In the genomic region with DNA sequence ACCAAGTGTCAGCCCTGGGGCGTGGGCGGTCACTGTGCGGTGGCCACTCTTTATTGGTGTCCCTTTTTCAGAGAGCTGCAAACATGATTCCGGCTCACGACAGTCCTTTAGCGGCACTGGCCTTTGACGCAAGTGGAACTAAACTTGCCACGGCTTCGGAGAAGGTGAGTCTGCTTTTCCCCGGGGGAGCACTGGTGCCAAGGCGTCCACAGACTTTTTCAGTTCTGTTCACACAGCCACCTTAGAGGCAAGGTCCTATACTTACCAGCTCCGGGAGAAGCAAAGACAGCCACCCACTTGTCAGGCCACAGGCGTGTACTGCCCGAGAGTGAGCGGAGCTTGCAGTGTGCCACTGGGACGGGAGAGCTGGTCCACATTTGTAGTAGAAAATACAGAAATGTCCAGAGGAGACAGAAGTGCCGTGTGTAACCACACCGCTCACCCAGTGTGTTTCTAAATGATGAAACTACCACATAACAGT, we compare ENCODE assay signal across 14 cellular contexts. TPM values are rescaled to one million over a fixed set of nuclear protein-coding genes. Genes with fewer than 3 reads are reported as not detected.
DNase-seq lines count a peak whose midpoint lies in the region; ATAC-seq and TF ChIP-seq lines count a peak whose summit lies in the region.
"Had no signal": no experiment of that assay in that cellular context is flagged by ENCODE, and none has a peak within 500 bp of the region (broad histone marks: within the 10 kb centered on the region; RNA-seq: fewer than 3 reads in every experiment).

No MANE protein-coding gene starts in this region.

- H3K27ac Mint-ChIP-seq in activated CD4-positive, alpha-beta T cell treated with anti-CD3 and anti-CD28 coated beads, Interleukin-2, amount 10 ng/mL, durations not matched to agents 24 days and 14 days, result no peak overlapping the region
- H3K27ac Mint-ChIP-seq: activated T-cell treated with anti-CD3 and anti-CD28 coated beads, Interleukin-2, amount 50 U/mL, for 72 hours; HFFc6 had no signal

- H3K4me1 ChIP-seq in RWPE2 (ENCODE audit: insufficient read depth, poor library complexity, severe bottlenecking), result no peaks in the 10 kb centered on the region
- H3K4me1 ChIP-seq in vagina, result no peaks in the 10 kb centered on the region
- H3K4me1 ChIP-seq: prostate gland had no signal

- intact Hi-C loops in activated CD4-positive, alpha-beta T cell treated with anti-CD3 and anti-CD28 coated beads, Interleukin-2, amount 10 ng/mL, durations not matched to agents 24 days and 14 days (cut with micrococcal nuclease), result no loop called here
- intact Hi-C loops in vagina (cut with DNase I), result no loop called here

- H3K27me3 Mint-ChIP-seq in activated CD4-positive, alpha-beta T cell treated with anti-CD3 and anti-CD28 coated beads, Interleukin-2, amount 10 ng/mL, durations not matched to agents 24 days and 14 days, result no peaks in the 10 kb centered on the region

- H3K27me3 ChIP-seq in RWPE2 (ENCODE audit: insufficient read depth, poor library complexity, severe bottlenecking) (no peaks in the 10 kb centered on the region), vagina (no peaks in the 10 kb centered on the region)

- H3K4me1 Mint-ChIP-seq in activated CD4-positive, alpha-beta T cell treated with anti-CD3 and anti-CD28 coated beads, Interleukin-2, amount 10 ng/mL, durations not matched to agents 24 days and 14 days, result peaks cover 4% of the 10 kb centered on the region

- H3K9me3 Mint-ChIP-seq in activated CD4-positive, alpha-beta T cell treated with anti-CD3 and anti-CD28 coated beads, Interleukin-2, amount 10 ng/mL, durations not matched to agents 24 days and 14 days, result no peaks in the 10 kb centered on the region
- H3K9me3 Mint-ChIP-seq: activated T-cell treated with anti-CD3 and anti-CD28 coated beads, Interleukin-2, amount 50 U/mL, for 72 hours had no signal

- H3K27ac ChIP-seq in RWPE2 (ENCODE audit: poor library complexity, severe bottlenecking), result no peak overlapping the region
- H3K27ac ChIP-seq in vagina, result no peak overlapping the region
- H3K27ac ChIP-seq: C4-2B, prostate gland had no signal

- H3K4me3 Mint-ChIP-seq in activated CD4-positive, alpha-beta T cell treated with anti-CD3 and anti-CD28 coated beads, Interleukin-2, amount 10 ng/mL, durations not matched to agents 24 days and 14 days, result no peak overlapping the region
- H3K4me3 Mint-ChIP-seq: activated T-cell treated with anti-CD3 and anti-CD28 coated beads, Interleukin-2, amount 50 U/mL, for 72 hours; HFFc6 had no signal

- ATAC-seq in GM18909 (IDR thresholded peaks at IDR 0.05; ENCODE audit: poor library complexity, unreplicated experiment) (peak; percentile 19), HG02884 (IDR thresholded peaks at IDR 0.05; ENCODE audit: unreplicated experiment) (peak; percentile 30), RWPE2 (ENCODE audit: low read depth) (no peak)
- ATAC-seq: activated T-cell treated with anti-CD3 and anti-CD28 coated beads, Interleukin-2, amount 50 U/mL, for 72 hours had no signal

- no peak overlapping the region for H3K4me3 ChIP-seq in RWPE2 (ENCODE audit: severe bottlenecking)
- H3K4me3 ChIP-seq in vagina, result no peak overlapping the region
- H3K4me3 ChIP-seq: prostate gland had no signal

- TF ChIP-seq POLR2A in vagina (IDR thresholded peaks at IDR 0.05), result no peak

- TF ChIP-seq CTCF in RWPE2 (IDR thresholded peaks at IDR 0.05; ENCODE audit: poor library complexity, severe bottlenecking) (no peak), vagina (IDR thresholded peaks at IDR 0.05) (no peak)

- H3K36me3 ChIP-seq in RWPE2 (ENCODE audit: low read depth), result peaks cover 62% of the 10 kb centered on the region
- H3K36me3 ChIP-seq in vagina, result peaks cover 0 to 79% of the 10 kb centered on the region in 2 donors

- H3K9me3 ChIP-seq in RWPE2 (ENCODE audit: severe bottlenecking), result no peaks in the 10 kb centered on the region
- H3K9me3 ChIP-seq in vagina, result no peaks in the 10 kb centered on the region
- H3K9me3 ChIP-seq: prostate gland had no signal

- peak; percentile 42 for DNase-seq in CD1c-positive myeloid dendritic cell (ENCODE audit: extremely low spot score)
- DNase-seq in RWPE2 (ENCODE audit: low spot score), result peak; percentile 21
- no peak for DNase-seq in DMS153 (lab: John Stamatoyannopoulos, UW)
- no peak for DNase-seq in activated CD4-positive, alpha-beta T cell treated with anti-CD3 and anti-CD28 coated beads, Interleukin-2, amount 10 ng/mL, durations not matched to agents 24 days and 14 days
- DNase-seq in vagina (ENCODE audit: extremely low spot score in 2 of 2), result no peak
- no peak for DNase-seq in T-helper 2 cell
- DNase-seq: activated T-cell treated with anti-CD3 and anti-CD28 coated beads, Interleukin-2, amount 50 U/mL, for 72 hours; HFFc6; NCI-H774; T1000 had no signal

- H3K36me3 Mint-ChIP-seq in activated CD4-positive, alpha-beta T cell treated with anti-CD3 and anti-CD28 coated beads, Interleukin-2, amount 10 ng/mL, durations not matched to agents 24 days and 14 days (ENCODE audit: low read depth), result peaks cover 49% of the 10 kb centered on the region

RNA-seq across cellular contexts. Expression of gene WIPI2, which starts 27.9 kb away (rescaled TPM):
- 49.1 and 51.4 TPM in 2 replicates for total RNA-seq in activated CD4-positive, alpha-beta T cell treated with anti-CD3 and anti-CD28 coated beads, Interleukin-2, amount 10 ng/mL, durations not matched to agents 24 days and 14 days
- 45.7 TPM for total RNA-seq in vagina

Comparison
In these comparisons a context has a peak if more than half of its experiments do, and no peak if none do; other contexts are left out.
1. DNase-seq: peak in CD1c-positive myeloid dendritic cell (single experiment) and RWPE2 (single experiment); none in DMS153 (single experiment), activated CD4-positive, alpha-beta T cell treated with anti-CD3 and anti-CD28 coated beads, Interleukin-2, amount 10 ng/mL, durations not matched to agents 24 days and 14 days (single experiment), vagina (0 of 2) and T-helper 2 cell (0 of 5).